Comparison of ENCODE assay signal across 21 cellular contexts in genomic region chr16:31401436-31401835, GRCh38. TPM values are rescaled to one million over a fixed set of nuclear protein-coding genes. Genes with fewer than 3 reads are reported as not detected.
"Had no signal": no experiment of that assay in that cellular context is flagged by ENCODE, and none has a peak within 500 bp of the region (broad histone marks: within the 10 kb centered on the region; RNA-seq: fewer than 3 reads in every experiment).

No MANE protein-coding gene starts in this region.

- H3K9me3 ChIP-seq: Peyer's patch, SJCRH30 had no signal

- H3K4me3 Mint-ChIP-seq: activated CD8-positive, alpha-beta T cell treated with anti-CD3 and anti-CD28 coated beads for 36 hours; activated T-cell treated with anti-CD3 and anti-CD28 coated beads, Interleukin-2, amount 50 U/mL, for 24 hours; activated T-helper 1 cell treated with anti-CD3 and anti-CD28 coated beads, Interleukin-12 subunit alpha, Interleukin-12 subunit beta, Interleukin-2, Interleukin-4 antibody, amounts not matched to agents 30 ng/mL and 10 ng/mL and 1 ng/mL, durations not matched to agents 14 hours and 24 hours and 36 hours; T-helper 1 cell treated with Interleukin-12 subunit alpha and Interleukin-12 subunit beta and Interleukin-4 antibody, amounts not matched to agents 30 μg/mL and 1 μg/mL, for 36 hours had no signal

- H3K4me3 ChIP-seq: cardiac muscle cell, Peyer's patch, SJCRH30 had no signal

- H3K36me3 ChIP-seq: brain microvascular endothelial cell, cardiac muscle cell, Peyer's patch, SJCRH30 had no signal

- H3K4me1 ChIP-seq: Peyer's patch, SJCRH30 had no signal

- H3K27me3 Mint-ChIP-seq: activated CD8-positive, alpha-beta T cell treated with anti-CD3 and anti-CD28 coated beads for 36 hours; activated T-cell treated with anti-CD3 and anti-CD28 coated beads, Interleukin-2, amount 50 U/mL, for 24 hours had no signal

- ATAC-seq: activated CD4-positive, CD25-positive, alpha-beta regulatory T cell treated with anti-CD3 and anti-CD28 coated beads, Interleukin-2, amount 50 U/mL, for 24 hours; activated CD8-positive, alpha-beta T cell treated with anti-CD3 and anti-CD28 coated beads for 36 hours; activated naive CD4-positive, alpha-beta T cell treated with anti-CD3 and anti-CD28 coated beads, Interleukin-2, amount 50 U/mL, for 72 hours had no signal

- H3K27ac Mint-ChIP-seq: activated CD8-positive, alpha-beta T cell treated with anti-CD3 and anti-CD28 coated beads for 36 hours; activated naive CD4-positive, alpha-beta T cell treated with anti-CD3 and anti-CD28 coated beads, Interleukin-2, amount 50 U/mL, for 72 hours; activated T-cell treated with anti-CD3 and anti-CD28 coated beads, Interleukin-2, amount 50 U/mL, for 24 hours; activated T-helper 1 cell treated with anti-CD3 and anti-CD28 coated beads, Interleukin-12 subunit alpha, Interleukin-12 subunit beta, Interleukin-2, Interleukin-4 antibody, amounts not matched to agents 30 ng/mL and 10 ng/mL and 1 ng/mL, durations not matched to agents 14 hours and 24 hours and 36 hours; T-helper 1 cell treated with Interleukin-12 subunit alpha and Interleukin-12 subunit beta and Interleukin-4 antibody, amounts not matched to agents 30 μg/mL and 1 μg/mL, for 36 hours had no signal

- DNase-seq: activated CD4-positive, alpha-beta T cell treated with anti-CD3 and anti-CD28 coated beads for 4 hours; activated CD8-positive, alpha-beta T cell treated with anti-CD3 and anti-CD28 coated beads for 36 hours; activated effector memory CD4-positive, alpha-beta T cell treated with Interleukin-2 at 50 U/mL for 16 hours; activated naive CD4-positive, alpha-beta T cell treated with Interleukin-2 at 50 U/mL for 16 hours; activated T-cell treated with anti-CD3 and anti-CD28 coated beads, Interleukin-2, amount 50 U/mL, for 24 hours; brain microvascular endothelial cell; MM.1S; NCI-H1105; NCI-H1436; NCI-H1694 treated with DMSO at 0.1 percent for 48 hours; NCI-H2029 treated with DMSO at 0.1 percent for 48 hours; NCI-H446; NCI-H524; Peyer's patch; Right ventricle myocardium superior; SJCRH30 had no signal

- H3K27me3 ChIP-seq: brain microvascular endothelial cell, cardiac muscle cell, Peyer's patch, SJCRH30 had no signal

RNA-seq across cellular contexts. Expression of gene ITGAD, which starts 8.3 kb away (rescaled TPM):
- total RNA-seq: activated CD8-positive, alpha-beta T cell treated with anti-CD3 and anti-CD28 coated beads for 36 hours; activated naive CD4-positive, alpha-beta T cell treated with anti-CD3 and anti-CD28 coated beads, Interleukin-2, amount 50 U/mL, for 72 hours; activated T-helper 1 cell treated with anti-CD3 and anti-CD28 coated beads, Interleukin-12 subunit alpha, Interleukin-12 subunit beta, Interleukin-2, Interleukin-4 antibody, amounts not matched to agents 30 ng/mL and 10 ng/mL and 1 ng/mL, durations not matched to agents 14 hours and 24 hours and 36 hours; cardiac muscle cell; Right ventricle myocardium superior; SJCRH30 had no signal

RNA-seq across cellular contexts. Expression of gene COX6A2, which starts 26.7 kb away (rescaled TPM):
- total RNA-seq: activated CD8-positive, alpha-beta T cell treated with anti-CD3 and anti-CD28 coated beads for 36 hours; activated naive CD4-positive, alpha-beta T cell treated with anti-CD3 and anti-CD28 coated beads, Interleukin-2, amount 50 U/mL, for 72 hours; activated T-helper 1 cell treated with anti-CD3 and anti-CD28 coated beads, Interleukin-12 subunit alpha, Interleukin-12 subunit beta, Interleukin-2, Interleukin-4 antibody, amounts not matched to agents 30 ng/mL and 10 ng/mL and 1 ng/mL, durations not matched to agents 14 hours and 24 hours and 36 hours; Peyer's patch; SJCRH30 had no signal

RNA-seq across cellular contexts. Expression of gene ZNF843, which starts 41.2 kb away (rescaled TPM):
- total RNA-seq: activated CD8-positive, alpha-beta T cell treated with anti-CD3 and anti-CD28 coated beads for 36 hours had no signal

RNA-seq across cellular contexts. Expression of gene ITGAX, which starts 46.5 kb away (rescaled TPM):
- total RNA-seq: SJCRH30 had no signal
